In the genomic region with DNA sequence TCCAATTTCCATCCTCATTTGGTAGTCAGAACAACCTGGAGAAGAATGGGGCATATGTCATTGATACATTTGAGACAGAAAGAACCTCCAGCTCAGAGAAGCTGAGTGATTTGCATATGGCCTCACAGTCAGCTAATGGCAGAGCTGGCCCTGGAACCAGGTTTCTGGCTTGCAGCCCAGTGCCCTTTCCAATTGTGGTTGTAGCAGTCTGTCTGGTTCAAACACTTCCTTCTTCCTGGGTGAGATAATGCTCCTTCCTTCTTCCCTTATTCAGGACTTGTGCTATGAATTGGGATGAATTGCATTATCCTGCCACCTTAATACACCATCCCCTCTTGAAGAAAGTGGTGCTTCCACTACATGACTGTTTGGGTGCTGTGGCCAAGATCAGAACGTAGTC, we compare ENCODE assay signal across 12 cellular contexts. TPM values are rescaled to one million over a fixed set of nuclear protein-coding genes. Genes with fewer than 3 reads are reported as not detected.
A peak's percentile ranks its signal among the peaks of the same experiment; 100 is the strongest.
DNase-seq lines count a peak whose midpoint lies in the region; ATAC-seq, FAIRE-seq and TF ChIP-seq lines count a peak whose summit lies in the region.
"Had no signal": no experiment of that assay in that cellular context is flagged by ENCODE, and none has a peak within 500 bp of the region (broad histone marks: within the 10 kb centered on the region; RNA-seq: fewer than 3 reads in every experiment).

No MANE protein-coding gene starts in this region.

- no peaks in the 10 kb centered on the region for H3K9me3 Mint-ChIP-seq in stimulated activated naive CD8-positive, alpha-beta T cell treated with anti-CD3 and anti-CD28 coated beads, Interleukin-15, amount 100 ng/mL, for 72 hours
- H3K9me3 Mint-ChIP-seq in activated CD4-positive, alpha-beta T cell treated with anti-CD3 and anti-CD28 coated beads, Interleukin-2, amount 10 ng/mL, durations not matched to agents 24 days and 14 days = no peaks in the 10 kb centered on the region

- no peak for TF ChIP-seq POLR2A in GM12892 (IDR thresholded peaks at IDR 0.05; ENCODE audit: low read depth, low read length)

- intact Hi-C loops in left cardiac atrium (cut with DNase I) = no loop called here
- intact Hi-C loops in activated CD4-positive, alpha-beta T cell treated with anti-CD3 and anti-CD28 coated beads, Interleukin-2, amount 10 ng/mL, durations not matched to agents 24 days and 14 days (cut with micrococcal nuclease) = no loop called here

- H3K36me3 Mint-ChIP-seq in activated CD4-positive, alpha-beta T cell treated with anti-CD3 and anti-CD28 coated beads, Interleukin-2, amount 10 ng/mL, durations not matched to agents 24 days and 14 days (ENCODE audit: low read depth) = no peaks in the 10 kb centered on the region

- no peaks in the 10 kb centered on the region for H3K4me1 Mint-ChIP-seq in stimulated activated naive CD8-positive, alpha-beta T cell treated with anti-CD3 and anti-CD28 coated beads, Interleukin-15, amount 100 ng/mL, for 72 hours
- H3K4me1 Mint-ChIP-seq in activated CD4-positive, alpha-beta T cell treated with anti-CD3 and anti-CD28 coated beads, Interleukin-2, amount 10 ng/mL, durations not matched to agents 24 days and 14 days = no peaks in the 10 kb centered on the region

- H3K27ac Mint-ChIP-seq in stimulated activated naive CD8-positive, alpha-beta T cell treated with anti-CD3 and anti-CD28 coated beads, Interleukin-15, amount 100 ng/mL, for 72 hours = no peak overlapping the region
- H3K27ac Mint-ChIP-seq in activated CD4-positive, alpha-beta T cell treated with anti-CD3 and anti-CD28 coated beads, Interleukin-2, amount 10 ng/mL, durations not matched to agents 24 days and 14 days = no peak overlapping the region

- peak; percentile 26 for ATAC-seq in stimulated activated naive CD8-positive, alpha-beta T cell treated with anti-CD3 and anti-CD28 coated beads, Interleukin-15, amount 100 ng/mL, for 72 hours
- ATAC-seq in stimulated activated naive CD8-positive, alpha-beta T cell treated with anti-CD3 and anti-CD28 coated beads, Interleukin-15, Interleukin-2, amounts not matched to agents 100 U/mL and 50 U/mL, for 24 hours = no peak
- ATAC-seq in left cardiac atrium = peak; percentile 59 to 69

- FAIRE-seq in GM12892 (lab: Jason Lieb, UNC) = no peak

- peaks cover 17% of the 10 kb centered on the region for H3K27me3 Mint-ChIP-seq in stimulated activated naive CD8-positive, alpha-beta T cell treated with anti-CD3 and anti-CD28 coated beads, Interleukin-15, amount 100 ng/mL, for 72 hours
- no peaks in the 10 kb centered on the region for H3K27me3 Mint-ChIP-seq in activated CD4-positive, alpha-beta T cell treated with anti-CD3 and anti-CD28 coated beads, Interleukin-2, amount 10 ng/mL, durations not matched to agents 24 days and 14 days

- no peak overlapping the region for H3K4me3 Mint-ChIP-seq in stimulated activated naive CD8-positive, alpha-beta T cell treated with anti-CD3 and anti-CD28 coated beads, Interleukin-15, amount 100 ng/mL, for 72 hours
- no peak overlapping the region for H3K4me3 Mint-ChIP-seq in activated CD4-positive, alpha-beta T cell treated with anti-CD3 and anti-CD28 coated beads, Interleukin-2, amount 10 ng/mL, durations not matched to agents 24 days and 14 days

- no peak for DNase-seq in stimulated activated naive CD8-positive, alpha-beta T cell treated with anti-CD3 and anti-CD28 coated beads, Interleukin-15, amount 100 ng/mL, for 72 hours
- DNase-seq in stimulated activated naive CD8-positive, alpha-beta T cell treated with anti-CD3 and anti-CD28 coated beads, Interleukin-15, Interleukin-2, amounts not matched to agents 100 U/mL and 50 U/mL, for 24 hours = no peak
- DNase-seq in NCI-H69 (lab: John Stamatoyannopoulos, UW) (peak; percentile 24), left cardiac atrium (peak; percentile 50), ureter (ENCODE audit: low spot score) (peak; percentile 66), NCI-H524 (lab: John Stamatoyannopoulos, UW) (no peak), GM12892 (ENCODE audit: insufficient read length) (no peak)
- no peak for DNase-seq in activated CD4-positive, alpha-beta T cell treated with anti-CD3 and anti-CD28 coated beads, Interleukin-2, amount 10 ng/mL, durations not matched to agents 24 days and 14 days
- DNase-seq: activated CD8-positive, alpha-beta memory T cell treated with anti-CD3 and anti-CD28 coated beads, Interleukin-2, amount 50 U/mL, for 4 hours; T-helper 9 cell had no signal

RNA-seq across cellular contexts. Expression of a gene that starts 24.2 kb away (rescaled TPM):
- total RNA-seq in left cardiac atrium = under 1 TPM; 0.15 to 0.42 TPM
- total RNA-seq in ureter = 0.31 TPM
- not detected in 2 replicates for total RNA-seq in activated CD4-positive, alpha-beta T cell treated with anti-CD3 and anti-CD28 coated beads, Interleukin-2, amount 10 ng/mL, durations not matched to agents 24 days and 14 days
- not detected for polyA plus RNA-seq in GM12892 (2012; ENCODE audit: missing spikeins)
- total RNA-seq: glomerular endothelial cell had no signal
- polyA plus RNA-seq: BJ had no signal

Comparison
In these comparisons a context has a peak if more than half of its experiments do, and no peak if none do; other contexts are left out.
1. DNase-seq: peak in NCI-H69 (single experiment), left cardiac atrium (single experiment) and ureter (single experiment); none in stimulated activated naive CD8-positive, alpha-beta T cell treated with anti-CD3 and anti-CD28 coated beads, Interleukin-15, amount 100 ng/mL, for 72 hours (0 of 2), stimulated activated naive CD8-positive, alpha-beta T cell treated with anti-CD3 and anti-CD28 coated beads, Interleukin-15, Interleukin-2, amounts not matched to agents 100 U/mL and 50 U/mL, for 24 hours (single experiment), NCI-H524 (0 of 2), activated CD4-positive, alpha-beta T cell treated with anti-CD3 and anti-CD28 coated beads, Interleukin-2, amount 10 ng/mL, durations not matched to agents 24 days and 14 days (single experiment) and GM12892 (single experiment).